Comparison of ENCODE assay signal across 1 cellular context in the genomic region with DNA sequence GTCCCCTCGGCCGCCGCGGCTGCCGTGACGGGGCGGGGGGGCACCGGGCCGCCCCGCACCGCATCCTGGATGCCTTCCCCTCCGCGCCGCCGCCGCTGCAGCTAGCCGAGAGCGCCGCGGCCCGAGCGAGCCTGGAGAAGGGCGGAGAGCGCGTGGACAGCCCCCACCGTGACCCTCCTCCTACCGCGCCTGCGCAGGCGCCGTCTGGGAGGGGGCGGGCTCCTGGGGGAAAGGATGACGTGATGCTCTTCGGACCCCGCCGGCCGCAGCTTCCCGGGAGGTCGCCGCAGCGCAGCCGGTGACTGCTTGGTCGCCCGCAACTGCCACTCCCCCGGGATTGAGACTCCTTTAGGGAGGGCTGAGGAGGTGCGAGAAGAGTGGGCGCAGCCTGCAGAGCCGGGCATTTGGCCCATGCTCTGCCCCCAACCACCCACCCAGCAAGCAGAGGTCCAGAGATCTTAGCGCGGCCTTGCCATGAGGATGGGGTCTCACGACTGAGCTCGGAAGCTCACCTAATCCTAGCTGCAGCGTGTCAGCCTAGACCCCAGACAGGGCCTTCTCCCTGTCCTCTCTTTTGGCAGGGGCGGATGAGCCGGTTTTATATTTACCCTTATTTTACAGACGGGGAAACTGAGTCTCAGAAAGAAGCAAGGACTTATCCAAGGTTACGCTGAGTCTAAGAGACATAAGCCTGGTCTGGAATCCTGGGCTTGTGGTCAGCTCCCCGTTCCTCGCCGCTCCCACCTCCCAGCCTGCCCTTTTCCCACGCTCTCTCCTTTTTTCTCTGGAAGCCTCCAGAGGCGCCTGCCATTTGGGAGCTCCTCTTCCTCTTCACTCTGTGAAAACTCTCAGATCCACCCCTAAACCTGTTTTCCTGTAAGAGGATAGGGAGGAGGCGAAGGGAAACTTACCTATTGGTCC.
TF ChIP-seq lines count a peak whose summit lies in the region.

A gene (minus strand): TSS at position 140 of the 921 bp plus-strand sequence. CDS start 281 bp downstream, outside the sequence.

TF ChIP-seq in HepG2, 621 proteins besides CTCF, POLR2A, EP300 and RAD21 (continued from another document and continues in another):
- TF ChIP-seq, protein P1, sequence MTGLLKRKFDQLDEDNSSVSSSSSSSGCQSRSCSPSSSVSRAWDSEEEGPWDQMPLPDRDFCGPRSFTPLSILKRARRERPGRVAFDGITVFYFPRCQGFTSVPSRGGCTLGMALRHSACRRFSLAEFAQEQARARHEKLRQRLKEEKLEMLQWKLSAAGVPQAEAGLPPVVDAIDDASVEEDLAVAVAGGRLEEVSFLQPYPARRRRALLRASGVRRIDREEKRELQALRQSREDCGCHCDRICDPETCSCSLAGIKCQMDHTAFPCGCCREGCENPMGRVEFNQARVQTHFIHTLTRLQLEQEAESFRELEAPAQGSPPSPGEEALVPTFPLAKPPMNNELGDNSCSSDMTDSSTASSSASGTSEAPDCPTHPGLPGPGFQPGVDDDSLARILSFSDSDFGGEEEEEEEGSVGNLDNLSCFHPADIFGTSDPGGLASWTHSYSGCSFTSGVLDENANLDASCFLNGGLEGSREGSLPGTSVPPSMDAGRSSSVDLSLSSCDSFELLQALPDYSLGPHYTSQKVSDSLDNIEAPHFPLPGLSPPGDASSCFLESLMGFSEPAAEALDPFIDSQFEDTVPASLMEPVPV (CRISPR knock-in tag; IDR thresholded peaks at IDR 0.05) = no peak
- TF ChIP-seq, protein P2, sequence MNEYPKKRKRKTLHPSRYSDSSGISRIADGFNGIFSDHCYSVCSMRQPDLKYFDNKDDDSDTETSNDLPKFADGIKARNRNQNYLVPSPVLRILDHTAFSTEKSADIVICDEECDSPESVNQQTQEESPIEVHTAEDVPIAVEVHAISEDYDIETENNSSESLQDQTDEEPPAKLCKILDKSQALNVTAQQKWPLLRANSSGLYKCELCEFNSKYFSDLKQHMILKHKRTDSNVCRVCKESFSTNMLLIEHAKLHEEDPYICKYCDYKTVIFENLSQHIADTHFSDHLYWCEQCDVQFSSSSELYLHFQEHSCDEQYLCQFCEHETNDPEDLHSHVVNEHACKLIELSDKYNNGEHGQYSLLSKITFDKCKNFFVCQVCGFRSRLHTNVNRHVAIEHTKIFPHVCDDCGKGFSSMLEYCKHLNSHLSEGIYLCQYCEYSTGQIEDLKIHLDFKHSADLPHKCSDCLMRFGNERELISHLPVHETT (CRISPR knock-in tag; conservative IDR thresholded peaks at IDR 0.05) = 0 out of 2 replicates have a peak, but pooled peaks have one; percentile 42
- TF ChIP-seq, protein P3, sequence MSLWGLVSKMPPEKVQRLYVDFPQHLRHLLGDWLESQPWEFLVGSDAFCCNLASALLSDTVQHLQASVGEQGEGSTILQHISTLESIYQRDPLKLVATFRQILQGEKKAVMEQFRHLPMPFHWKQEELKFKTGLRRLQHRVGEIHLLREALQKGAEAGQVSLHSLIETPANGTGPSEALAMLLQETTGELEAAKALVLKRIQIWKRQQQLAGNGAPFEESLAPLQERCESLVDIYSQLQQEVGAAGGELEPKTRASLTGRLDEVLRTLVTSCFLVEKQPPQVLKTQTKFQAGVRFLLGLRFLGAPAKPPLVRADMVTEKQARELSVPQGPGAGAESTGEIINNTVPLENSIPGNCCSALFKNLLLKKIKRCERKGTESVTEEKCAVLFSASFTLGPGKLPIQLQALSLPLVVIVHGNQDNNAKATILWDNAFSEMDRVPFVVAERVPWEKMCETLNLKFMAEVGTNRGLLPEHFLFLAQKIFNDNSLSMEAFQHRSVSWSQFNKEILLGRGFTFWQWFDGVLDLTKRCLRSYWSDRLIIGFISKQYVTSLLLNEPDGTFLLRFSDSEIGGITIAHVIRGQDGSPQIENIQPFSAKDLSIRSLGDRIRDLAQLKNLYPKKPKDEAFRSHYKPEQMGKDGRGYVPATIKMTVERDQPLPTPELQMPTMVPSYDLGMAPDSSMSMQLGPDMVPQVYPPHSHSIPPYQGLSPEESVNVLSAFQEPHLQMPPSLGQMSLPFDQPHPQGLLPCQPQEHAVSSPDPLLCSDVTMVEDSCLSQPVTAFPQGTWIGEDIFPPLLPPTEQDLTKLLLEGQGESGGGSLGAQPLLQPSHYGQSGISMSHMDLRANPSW (CRISPR knock-in tag; IDR thresholded peaks at IDR 0.05; ENCODE audit: borderline replicate concordance) = no peak
- TF ChIP-seq, protein P4, sequence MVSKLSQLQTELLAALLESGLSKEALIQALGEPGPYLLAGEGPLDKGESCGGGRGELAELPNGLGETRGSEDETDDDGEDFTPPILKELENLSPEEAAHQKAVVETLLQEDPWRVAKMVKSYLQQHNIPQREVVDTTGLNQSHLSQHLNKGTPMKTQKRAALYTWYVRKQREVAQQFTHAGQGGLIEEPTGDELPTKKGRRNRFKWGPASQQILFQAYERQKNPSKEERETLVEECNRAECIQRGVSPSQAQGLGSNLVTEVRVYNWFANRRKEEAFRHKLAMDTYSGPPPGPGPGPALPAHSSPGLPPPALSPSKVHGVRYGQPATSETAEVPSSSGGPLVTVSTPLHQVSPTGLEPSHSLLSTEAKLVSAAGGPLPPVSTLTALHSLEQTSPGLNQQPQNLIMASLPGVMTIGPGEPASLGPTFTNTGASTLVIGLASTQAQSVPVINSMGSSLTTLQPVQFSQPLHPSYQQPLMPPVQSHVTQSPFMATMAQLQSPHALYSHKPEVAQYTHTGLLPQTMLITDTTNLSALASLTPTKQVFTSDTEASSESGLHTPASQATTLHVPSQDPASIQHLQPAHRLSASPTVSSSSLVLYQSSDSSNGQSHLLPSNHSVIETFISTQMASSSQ (IDR thresholded peaks at IDR 0.05; ENCODE audit: low read depth) = no peak
- TF ChIP-seq, protein P4 (CRISPR knock-in tag; IDR thresholded peaks at IDR 0.05; ENCODE audit: borderline replicate concordance) = no peak; the same call in 1 of the 2 replicates
- TF ChIP-seq CC2D1A (CRISPR knock-in tag; IDR thresholded peaks at IDR 0.05) (no peak), EHMT2 (IDR thresholded peaks at IDR 0.05; ENCODE audit: borderline replicate concordance, low read depth, low read length) (no peak), IRX3 (CRISPR knock-in tag; IDR thresholded peaks at IDR 0.05; ENCODE audit: borderline replicate concordance, low read depth) (no peak), ZNF776 (CRISPR knock-in tag; IDR thresholded peaks at IDR 0.05) (no peak; the same call in 1 of the 2 replicates), ESRRA (CRISPR knock-in tag; IDR thresholded peaks at IDR 0.05; ENCODE audit: low read depth) (0 out of 2 replicates have a peak, but pooled peaks have one; percentile 37), MXI1 (IDR thresholded peaks at IDR 0.05; ENCODE audit: borderline replicate concordance, low read depth, low read length) (peak; percentile 78; the same call in 1 of the 3 replicates), CREB1 (IDR thresholded peaks at IDR 0.05) (peak; percentile 84), CREB1 (CRISPR knock-in tag; IDR thresholded peaks at IDR 0.05) (no peak), NFE2L1 (CRISPR knock-in tag; IDR thresholded peaks at IDR 0.05; ENCODE audit: borderline replicate concordance) (no peak), FOXK2 (IDR thresholded peaks at IDR 0.05) (no peak), RORA (CRISPR knock-in tag; IDR thresholded peaks at IDR 0.05) (0 out of 2 replicates have a peak, but pooled peaks have one; percentile 49), AKAP8 (CRISPR knock-in tag; IDR thresholded peaks at IDR 0.05) (no peak), ZNF558 (CRISPR knock-in tag; IDR thresholded peaks at IDR 0.05; ENCODE audit: borderline replicate concordance) (peak; percentile 82; the same call in 1 of the 2 replicates), HNRNPUL1 (IDR thresholded peaks at IDR 0.05; ENCODE audit: low read depth, low read length) (no peak), ZNF773 (CRISPR knock-in tag; IDR thresholded peaks at IDR 0.05; ENCODE audit: borderline replicate concordance) (no peak), SMARCE1 (IDR thresholded peaks at IDR 0.05; ENCODE audit: borderline replicate concordance) (no peak), THYN1 (CRISPR knock-in tag; IDR thresholded peaks at IDR 0.05; ENCODE audit: borderline replicate concordance, low read depth) (no peak), DNMT3B (CRISPR knock-in tag; conservative IDR thresholded peaks at IDR 0.05) (no peak)
- TF ChIP-seq, protein P5, sequence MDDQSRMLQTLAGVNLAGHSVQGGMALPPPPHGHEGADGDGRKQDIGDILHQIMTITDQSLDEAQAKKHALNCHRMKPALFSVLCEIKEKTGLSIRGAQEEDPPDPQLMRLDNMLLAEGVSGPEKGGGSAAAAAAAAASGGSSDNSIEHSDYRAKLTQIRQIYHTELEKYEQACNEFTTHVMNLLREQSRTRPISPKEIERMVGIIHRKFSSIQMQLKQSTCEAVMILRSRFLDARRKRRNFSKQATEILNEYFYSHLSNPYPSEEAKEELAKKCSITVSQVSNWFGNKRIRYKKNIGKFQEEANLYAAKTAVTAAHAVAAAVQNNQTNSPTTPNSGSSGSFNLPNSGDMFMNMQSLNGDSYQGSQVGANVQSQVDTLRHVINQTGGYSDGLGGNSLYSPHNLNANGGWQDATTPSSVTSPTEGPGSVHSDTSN (CRISPR knock-in tag; IDR thresholded peaks at IDR 0.05; ENCODE audit: borderline replicate concordance) = no peak
- TF ChIP-seq, protein P6, sequence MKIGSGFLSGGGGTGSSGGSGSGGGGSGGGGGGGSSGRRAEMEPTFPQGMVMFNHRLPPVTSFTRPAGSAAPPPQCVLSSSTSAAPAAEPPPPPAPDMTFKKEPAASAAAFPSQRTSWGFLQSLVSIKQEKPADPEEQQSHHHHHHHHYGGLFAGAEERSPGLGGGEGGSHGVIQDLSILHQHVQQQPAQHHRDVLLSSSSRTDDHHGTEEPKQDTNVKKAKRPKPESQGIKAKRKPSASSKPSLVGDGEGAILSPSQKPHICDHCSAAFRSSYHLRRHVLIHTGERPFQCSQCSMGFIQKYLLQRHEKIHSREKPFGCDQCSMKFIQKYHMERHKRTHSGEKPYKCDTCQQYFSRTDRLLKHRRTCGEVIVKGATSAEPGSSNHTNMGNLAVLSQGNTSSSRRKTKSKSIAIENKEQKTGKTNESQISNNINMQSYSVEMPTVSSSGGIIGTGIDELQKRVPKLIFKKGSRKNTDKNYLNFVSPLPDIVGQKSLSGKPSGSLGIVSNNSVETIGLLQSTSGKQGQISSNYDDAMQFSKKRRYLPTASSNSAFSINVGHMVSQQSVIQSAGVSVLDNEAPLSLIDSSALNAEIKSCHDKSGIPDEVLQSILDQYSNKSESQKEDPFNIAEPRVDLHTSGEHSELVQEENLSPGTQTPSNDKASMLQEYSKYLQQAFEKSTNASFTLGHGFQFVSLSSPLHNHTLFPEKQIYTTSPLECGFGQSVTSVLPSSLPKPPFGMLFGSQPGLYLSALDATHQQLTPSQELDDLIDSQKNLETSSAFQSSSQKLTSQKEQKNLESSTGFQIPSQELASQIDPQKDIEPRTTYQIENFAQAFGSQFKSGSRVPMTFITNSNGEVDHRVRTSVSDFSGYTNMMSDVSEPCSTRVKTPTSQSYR (CRISPR knock-in tag; IDR thresholded peaks at IDR 0.05; ENCODE audit: borderline replicate concordance) = 0 out of 2 replicates have a peak, but pooled peaks have one; percentile 9
- TF ChIP-seq, protein P7, sequence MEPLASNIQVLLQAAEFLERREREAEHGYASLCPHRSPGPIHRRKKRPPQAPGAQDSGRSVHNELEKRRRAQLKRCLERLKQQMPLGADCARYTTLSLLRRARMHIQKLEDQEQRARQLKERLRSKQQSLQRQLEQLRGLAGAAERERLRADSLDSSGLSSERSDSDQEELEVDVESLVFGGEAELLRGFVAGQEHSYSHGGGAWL (CRISPR knock-in tag; IDR thresholded peaks at IDR 0.05) = peak; percentile 71; the same call in 1 of the 2 replicates
